ENCODE assay signal across 8 cellular contexts in genomic region chr9:1050125-1050895, GRCh38. TPM values are rescaled to one million over a fixed set of nuclear protein-coding genes. Genes with fewer than 3 reads are reported as not detected.
DNase-seq lines count a peak whose midpoint lies in the region; ATAC-seq and TF ChIP-seq lines count a peak whose summit lies in the region.

DMRT2 (plus strand) TSS chr9:1050357; CDS start chr9:1051614, 1,257 bp downstream.

- peak; percentile 65 for ATAC-seq in HG03520 (IDR thresholded peaks at IDR 0.05; ENCODE audit: unreplicated experiment)
- ATAC-seq in left lobe of liver: peak; percentile 90
- peak; percentile 78 for ATAC-seq in stimulated activated naive CD8-positive, alpha-beta T cell treated with anti-CD3 and anti-CD28 coated beads, Interleukin-15, Interleukin-2, amounts not matched to agents 100 U/mL and 50 U/mL, for 24 hours
- ATAC-seq in HG03139 (IDR thresholded peaks at IDR 0.05; ENCODE audit: unreplicated experiment): no peak

- WGBS in ectodermal cell, 2 experiments: 1% methylated on average over 48 of the region's 48 CpGs

- H3K27ac ChIP-seq in RWPE1 (no peak within 1 kb of the TSS), ectodermal cell (ENCODE audit: insufficient read depth, low read depth, low read length, poor library complexity, severe bottlenecking) (no peak within 1 kb of the TSS)

- peaks cover 100% of the 10 kb centered on the region for H3K27me3 ChIP-seq in ectodermal cell (ENCODE audit: control insufficient read depth, insufficient read depth, low read length, poor library complexity, severe bottlenecking)

- peak within 1 kb of the TSS; percentile 2 for H3K4me3 ChIP-seq in ectodermal cell (ENCODE audit: insufficient read depth, low read depth, low read length)

- peaks cover 19% of the 10 kb centered on the region for H3K4me1 ChIP-seq in ectodermal cell (ENCODE audit: control insufficient read depth, insufficient read depth, low read length)

- TF ChIP-seq CTCF in RWPE1 (conservative IDR thresholded peaks at IDR 0.05; ENCODE audit: low read depth): no peak

- POLR2A ChIA-PET in RWPE1 (lab: Yijun Ruan, JAX; ENCODE audit: low non-redundant PET): no interaction called here

- no peaks in the 10 kb centered on the region for H3K9me3 ChIP-seq in ectodermal cell (ENCODE audit: control insufficient read depth, low read length)

- CTCF ChIA-PET in RWPE1 (lab: Yijun Ruan, JAX): no interaction called here

- no peaks in the 10 kb centered on the region for H3K36me3 ChIP-seq in ectodermal cell (ENCODE audit: control insufficient read depth, insufficient read depth, low read length)

- peak; percentile 66 for DNase-seq in SIG-M5 treated with dmso at 0.1 percent for 504 hours (lab: John Stamatoyannopoulos, UW; ENCODE audit: unreplicated experiment)
- DNase-seq in SIG-M5 (lab: John Stamatoyannopoulos, UW): no peak
- DNase-seq in RWPE1 (ENCODE audit: low spot score): peak; percentile 77
- DNase-seq in left lobe of liver (ENCODE audit: low spot score): peak; percentile 79
- DNase-seq in stimulated activated naive CD8-positive, alpha-beta T cell treated with anti-CD3 and anti-CD28 coated beads, Interleukin-15, Interleukin-2, amounts not matched to agents 100 U/mL and 50 U/mL, for 24 hours: peak; percentile 41

RNA-seq across cellular contexts. Expression of gene DMRT2, which starts in this region (rescaled TPM):
- polyA plus RNA-seq in ectodermal cell (2013, experiment 1 of 4): 0.39 TPM
- polyA plus RNA-seq in ectodermal cell (2013, experiment 2 of 4): not detected
- 0.43 TPM for polyA plus RNA-seq in ectodermal cell (2013, experiment 3 of 4)
- polyA plus RNA-seq in ectodermal cell (2013, experiment 4 of 4): 0.69 TPM
- not detected for total RNA-seq in left lobe of liver

Comparison
In these comparisons a context has a peak if more than half of its experiments do, and no peak if none do; other contexts are left out.
1. Peak in DNase-seq and ATAC-seq in left lobe of liver; RNA of the gene not detected or under 1 TPM.